ENCODE assay signal across 10 cellular contexts in genomic region chrX:31228909-31229308, GRCh38.
DNase-seq lines count a peak whose midpoint lies in the region; ATAC-seq and TF ChIP-seq lines count a peak whose summit lies in the region.
"Had no signal": no experiment of that assay in that cellular context is flagged by ENCODE, and none has a peak within 500 bp of the region (broad histone marks: within the 10 kb centered on the region; RNA-seq: fewer than 3 reads in every experiment).

No MANE protein-coding gene starts in this region.

- no peaks in the 10 kb centered on the region for H3K4me1 ChIP-seq in left lung

- no peaks in the 10 kb centered on the region for H3K36me3 ChIP-seq in left lung

- H3K4me3 ChIP-seq in left lung = no peak overlapping the region

- no peak for DNase-seq in left lung
- no peak for DNase-seq in 8988T
- DNase-seq in GM03348 (ENCODE audit: low spot score) = no peak
- DNase-seq in H4 (ENCODE audit: low spot score) = no peak
- DNase-seq in NCI-H1105 treated with DMSO at 0.1 percent for 48 hours (lab: John Stamatoyannopoulos, UW) = no peak
- DNase-seq: activated T-cell treated with anti-CD3 and anti-CD28 coated beads, Interleukin-2, amount 50 U/mL, for 1 hour; midbrain had no signal

- TF ChIP-seq CTCF in left lung (IDR thresholded peaks at IDR 0.05) = no peak

- H3K27ac ChIP-seq in left lung = peak overlapping the region in 1 of 2 donors; percentile 17

- H3K27me3 ChIP-seq in left lung = no peaks in the 10 kb centered on the region

- H3K9me3 ChIP-seq in left lung = no peaks in the 10 kb centered on the region

- peak; percentile 86 for ATAC-seq in GM18519 (IDR thresholded peaks at IDR 0.05; ENCODE audit: low FRiP score, unreplicated experiment)
- peak; percentile 90 for ATAC-seq in GM21825 (IDR thresholded peaks at IDR 0.05; ENCODE audit: unreplicated experiment)
- ATAC-seq in HG03460 (IDR thresholded peaks at IDR 0.05; ENCODE audit: unreplicated experiment) = peak; percentile 91
- peak; percentile 36 for ATAC-seq in left lung

- intact Hi-C loops in left lung (cut with DNase I) = no loop called here

Comparison
In these comparisons a context has a peak if more than half of its experiments do, and no peak if none do; other contexts are left out.
1. ATAC-seq: peak in every context shown above with its lines; median percentile 91 in HG03460; 90 in GM21825; 86 in GM18519; 36 in left lung.